ENCODE assay signal across 1 cellular context in the genomic region with DNA sequence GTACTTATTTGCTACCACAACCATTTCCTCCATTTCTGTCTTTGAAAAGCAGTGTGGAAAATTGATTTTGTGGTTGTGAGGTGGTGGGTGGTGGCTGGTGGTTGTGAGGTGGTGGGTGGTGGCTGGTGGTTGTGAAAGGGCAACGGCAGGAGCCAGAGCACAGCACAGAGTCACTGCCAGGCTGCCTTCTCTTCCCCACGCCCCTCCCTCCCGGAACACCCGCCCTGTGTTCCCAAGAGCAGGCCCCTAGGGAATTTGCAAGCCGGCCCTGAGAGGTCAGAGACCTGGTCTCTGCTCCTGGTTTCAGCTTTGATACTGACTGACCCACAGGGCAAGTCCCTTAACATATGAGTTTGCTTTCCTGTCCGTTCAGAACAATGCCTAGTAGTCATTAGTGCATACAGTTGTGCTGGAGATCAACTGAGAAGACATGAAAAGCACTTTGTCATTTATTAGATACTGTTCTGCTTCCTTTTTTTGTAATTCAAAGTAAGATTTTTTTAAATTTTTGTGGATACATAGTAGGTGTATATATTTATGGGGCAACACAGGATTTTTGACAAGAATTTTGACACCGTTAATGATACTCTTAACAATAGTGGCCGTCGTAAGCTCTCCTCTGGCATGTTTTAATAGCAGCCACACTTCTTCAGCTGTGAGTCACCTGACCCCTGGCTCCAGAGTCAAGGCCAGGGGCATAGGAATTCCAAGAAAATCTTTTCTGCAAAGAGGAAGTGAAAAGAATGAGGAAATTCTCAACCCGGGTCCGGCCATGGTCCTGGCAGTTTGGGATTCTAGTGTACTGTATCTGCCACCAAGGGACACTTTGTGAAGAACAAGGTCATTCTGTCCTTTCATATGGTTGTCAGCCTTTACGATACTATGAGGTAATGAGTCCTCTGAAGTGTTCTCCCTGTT.
TF ChIP-seq lines count a peak whose summit lies in the region.

No MANE protein-coding gene starts in this region.

TF ChIP-seq in HepG2, 621 proteins besides CTCF, POLR2A, EP300 and RAD21 (continued from another document and continues in another):
- TF ChIP-seq, protein P1, sequence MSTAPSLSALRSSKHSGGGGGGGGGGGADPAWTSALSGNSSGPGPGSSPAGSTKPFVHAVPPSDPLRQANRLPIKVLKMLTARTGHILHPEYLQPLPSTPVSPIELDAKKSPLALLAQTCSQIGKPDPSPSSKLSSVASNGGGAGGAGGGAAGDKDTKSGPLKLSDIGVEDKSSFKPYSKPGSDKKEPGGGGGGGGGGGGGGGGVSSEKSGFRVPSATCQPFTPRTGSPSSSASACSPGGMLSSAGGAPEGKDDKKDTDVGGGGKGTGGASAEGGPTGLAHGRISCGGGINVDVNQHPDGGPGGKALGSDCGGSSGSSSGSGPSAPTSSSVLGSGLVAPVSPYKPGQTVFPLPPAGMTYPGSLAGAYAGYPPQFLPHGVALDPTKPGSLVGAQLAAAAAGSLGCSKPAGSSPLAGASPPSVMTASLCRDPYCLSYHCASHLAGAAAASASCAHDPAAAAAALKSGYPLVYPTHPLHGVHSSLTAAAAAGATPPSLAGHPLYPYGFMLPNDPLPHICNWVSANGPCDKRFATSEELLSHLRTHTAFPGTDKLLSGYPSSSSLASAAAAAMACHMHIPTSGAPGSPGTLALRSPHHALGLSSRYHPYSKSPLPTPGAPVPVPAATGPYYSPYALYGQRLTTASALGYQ (CRISPR knock-in tag; IDR thresholded peaks at IDR 0.05) = peak; percentile 68; the same call in 1 of the 2 replicates
- TF ChIP-seq PTBP1 (IDR thresholded peaks at IDR 0.05; ENCODE audit: low read depth, low read length, poor library complexity, severe bottlenecking) (no peak), SRSF1 (optimal IDR thresholded peaks at IDR 0.05; ENCODE audit: low read depth, low read length) (no peak), MEIS2 (CRISPR knock-in tag; IDR thresholded peaks at IDR 0.05) (0 out of 2 replicates have a peak, but pooled peaks have one; percentile 27), RXRB (CRISPR knock-in tag; IDR thresholded peaks at IDR 0.05; ENCODE audit: borderline replicate concordance) (peak; percentile 86), ZNF124 (CRISPR knock-in tag; IDR thresholded peaks at IDR 0.05) (no peak), RFXAP (CRISPR knock-in tag; IDR thresholded peaks at IDR 0.05; ENCODE audit: borderline replicate concordance) (0 out of 2 replicates have a peak, but pooled peaks have one; percentile 31), ZNF674 (CRISPR knock-in tag; IDR thresholded peaks at IDR 0.05; ENCODE audit: low read depth) (peak; percentile 85; the same call in 1 of the 2 replicates), ZNF101 (CRISPR knock-in tag; IDR thresholded peaks at IDR 0.05; ENCODE audit: borderline replicate concordance, low read depth) (no peak), ZSCAN29 (CRISPR knock-in tag; conservative IDR thresholded peaks at IDR 0.05) (peak; percentile 59; the same call in 1 of the 2 replicates), BORCS8-MEF2B (CRISPR knock-in tag; IDR thresholded peaks at IDR 0.05) (peak; percentile 54; the same call in 1 of the 2 replicates), HNRNPH1 (optimal IDR thresholded peaks at IDR 0.05; ENCODE audit: low read depth, low read length) (no peak), FOSL2 (CRISPR knock-in tag; IDR thresholded peaks at IDR 0.05) (peak; percentile 75), FOXP1 (IDR thresholded peaks at IDR 0.05) (no peak), FOXP1 (CRISPR knock-in tag; IDR thresholded peaks at IDR 0.05) (peak; percentile 48; the same call in 1 of the 2 replicates), ZBTB38 (CRISPR knock-in tag; IDR thresholded peaks at IDR 0.05) (0 out of 2 replicates have a peak, but pooled peaks have one; percentile 45), ZNF788 (CRISPR knock-in tag; IDR thresholded peaks at IDR 0.05; ENCODE audit: borderline replicate concordance) (peak; percentile 70; the same call in 1 of the 2 replicates), ZNF780A (CRISPR knock-in tag; IDR thresholded peaks at IDR 0.05) (no peak), CCDC6 (CRISPR knock-in tag; IDR thresholded peaks at IDR 0.05) (no peak), DR1 (CRISPR knock-in tag; IDR thresholded peaks at IDR 0.05) (no peak), ZKSCAN8 (CRISPR knock-in tag; IDR thresholded peaks at IDR 0.05; ENCODE audit: borderline replicate concordance) (peak; percentile 98), IKZF1 (IDR thresholded peaks at IDR 0.05) (no peak), ZNF761 (CRISPR knock-in tag; conservative IDR thresholded peaks at IDR 0.05) (no peak; the same call in 1 of the 2 replicates), EEA1 (CRISPR knock-in tag; IDR thresholded peaks at IDR 0.05; ENCODE audit: borderline replicate concordance) (no peak), U2AF2 (IDR thresholded peaks at IDR 0.05; ENCODE audit: low read depth, low read length) (no peak), HDAC2 (CRISPR knock-in tag; IDR thresholded peaks at IDR 0.05) (peak; percentile 46; the same call in 1 of the 2 replicates), SRSF4 (IDR thresholded peaks at IDR 0.05; ENCODE audit: low read depth, low read length, poor library complexity, severe bottlenecking) (no peak), ZNF225 (CRISPR knock-in tag; IDR thresholded peaks at IDR 0.05) (no peak), NR2F1 (CRISPR knock-in tag; IDR thresholded peaks at IDR 0.05) (peak; percentile 78 to 84; a peak in 3 of 4 replicates), NCOA2 (CRISPR knock-in tag; IDR thresholded peaks at IDR 0.05) (peak; percentile 46; the same call in 1 of the 2 replicates), KAT2B (IDR thresholded peaks at IDR 0.05; ENCODE audit: borderline replicate concordance, low read depth, low read length) (0 out of 2 replicates have a peak, but pooled peaks have one; percentile 6), ZSCAN21 (CRISPR knock-in tag; IDR thresholded peaks at IDR 0.05; ENCODE audit: borderline replicate concordance) (peak; percentile 70; the same call in 1 of the 2 replicates), ZFY (CRISPR knock-in tag; IDR thresholded peaks at IDR 0.05) (peak; percentile 56; the same call in 1 of the 2 replicates)
- TF ChIP-seq, protein P2, sequence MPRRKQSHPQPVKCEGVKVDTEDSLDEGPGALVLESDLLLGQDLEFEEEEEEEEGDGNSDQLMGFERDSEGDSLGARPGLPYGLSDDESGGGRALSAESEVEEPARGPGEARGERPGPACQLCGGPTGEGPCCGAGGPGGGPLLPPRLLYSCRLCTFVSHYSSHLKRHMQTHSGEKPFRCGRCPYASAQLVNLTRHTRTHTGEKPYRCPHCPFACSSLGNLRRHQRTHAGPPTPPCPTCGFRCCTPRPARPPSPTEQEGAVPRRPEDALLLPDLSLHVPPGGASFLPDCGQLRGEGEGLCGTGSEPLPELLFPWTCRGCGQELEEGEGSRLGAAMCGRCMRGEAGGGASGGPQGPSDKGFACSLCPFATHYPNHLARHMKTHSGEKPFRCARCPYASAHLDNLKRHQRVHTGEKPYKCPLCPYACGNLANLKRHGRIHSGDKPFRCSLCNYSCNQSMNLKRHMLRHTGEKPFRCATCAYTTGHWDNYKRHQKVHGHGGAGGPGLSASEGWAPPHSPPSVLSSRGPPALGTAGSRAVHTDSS (CRISPR knock-in tag; conservative IDR thresholded peaks at IDR 0.05) = no peak
- TF ChIP-seq, protein P3, sequence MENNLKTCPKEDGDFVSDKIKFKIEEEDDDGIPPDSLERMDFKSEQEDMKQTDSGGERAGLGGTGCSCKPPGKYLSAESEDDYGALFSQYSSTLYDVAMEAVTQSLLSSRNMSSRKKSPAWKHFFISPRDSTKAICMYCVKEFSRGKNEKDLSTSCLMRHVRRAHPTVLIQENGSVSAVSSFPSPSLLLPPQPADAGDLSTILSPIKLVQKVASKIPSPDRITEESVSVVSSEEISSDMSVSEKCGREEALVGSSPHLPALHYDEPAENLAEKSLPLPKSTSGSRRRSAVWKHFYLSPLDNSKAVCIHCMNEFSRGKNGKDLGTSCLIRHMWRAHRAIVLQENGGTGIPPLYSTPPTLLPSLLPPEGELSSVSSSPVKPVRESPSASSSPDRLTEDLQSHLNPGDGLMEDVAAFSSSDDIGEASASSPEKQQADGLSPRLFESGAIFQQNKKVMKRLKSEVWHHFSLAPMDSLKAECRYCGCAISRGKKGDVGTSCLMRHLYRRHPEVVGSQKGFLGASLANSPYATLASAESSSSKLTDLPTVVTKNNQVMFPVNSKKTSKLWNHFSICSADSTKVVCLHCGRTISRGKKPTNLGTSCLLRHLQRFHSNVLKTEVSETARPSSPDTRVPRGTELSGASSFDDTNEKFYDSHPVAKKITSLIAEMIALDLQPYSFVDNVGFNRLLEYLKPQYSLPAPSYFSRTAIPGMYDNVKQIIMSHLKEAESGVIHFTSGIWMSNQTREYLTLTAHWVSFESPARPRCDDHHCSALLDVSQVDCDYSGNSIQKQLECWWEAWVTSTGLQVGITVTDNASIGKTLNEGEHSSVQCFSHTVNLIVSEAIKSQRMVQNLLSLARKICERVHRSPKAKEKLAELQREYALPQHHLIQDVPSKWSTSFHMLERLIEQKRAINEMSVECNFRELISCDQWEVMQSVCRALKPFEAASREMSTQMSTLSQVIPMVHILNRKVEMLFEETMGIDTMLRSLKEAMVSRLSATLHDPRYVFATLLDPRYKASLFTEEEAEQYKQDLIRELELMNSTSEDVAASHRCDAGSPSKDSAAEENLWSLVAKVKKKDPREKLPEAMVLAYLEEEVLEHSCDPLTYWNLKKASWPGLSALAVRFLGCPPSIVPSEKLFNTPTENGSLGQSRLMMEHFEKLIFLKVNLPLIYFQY (CRISPR knock-in tag; IDR thresholded peaks at IDR 0.05; ENCODE audit: borderline replicate concordance) = peak; percentile 49; the same call in 1 of the 2 replicates
- TF ChIP-seq, protein P4, sequence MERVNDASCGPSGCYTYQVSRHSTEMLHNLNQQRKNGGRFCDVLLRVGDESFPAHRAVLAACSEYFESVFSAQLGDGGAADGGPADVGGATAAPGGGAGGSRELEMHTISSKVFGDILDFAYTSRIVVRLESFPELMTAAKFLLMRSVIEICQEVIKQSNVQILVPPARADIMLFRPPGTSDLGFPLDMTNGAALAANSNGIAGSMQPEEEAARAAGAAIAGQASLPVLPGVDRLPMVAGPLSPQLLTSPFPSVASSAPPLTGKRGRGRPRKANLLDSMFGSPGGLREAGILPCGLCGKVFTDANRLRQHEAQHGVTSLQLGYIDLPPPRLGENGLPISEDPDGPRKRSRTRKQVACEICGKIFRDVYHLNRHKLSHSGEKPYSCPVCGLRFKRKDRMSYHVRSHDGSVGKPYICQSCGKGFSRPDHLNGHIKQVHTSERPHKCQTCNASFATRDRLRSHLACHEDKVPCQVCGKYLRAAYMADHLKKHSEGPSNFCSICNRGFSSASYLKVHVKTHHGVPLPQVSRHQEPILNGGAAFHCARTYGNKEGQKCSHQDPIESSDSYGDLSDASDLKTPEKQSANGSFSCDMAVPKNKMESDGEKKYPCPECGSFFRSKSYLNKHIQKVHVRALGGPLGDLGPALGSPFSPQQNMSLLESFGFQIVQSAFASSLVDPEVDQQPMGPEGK (CRISPR knock-in tag; IDR thresholded peaks at IDR 0.05) = peak; percentile 78
- TF ChIP-seq, protein P5, sequence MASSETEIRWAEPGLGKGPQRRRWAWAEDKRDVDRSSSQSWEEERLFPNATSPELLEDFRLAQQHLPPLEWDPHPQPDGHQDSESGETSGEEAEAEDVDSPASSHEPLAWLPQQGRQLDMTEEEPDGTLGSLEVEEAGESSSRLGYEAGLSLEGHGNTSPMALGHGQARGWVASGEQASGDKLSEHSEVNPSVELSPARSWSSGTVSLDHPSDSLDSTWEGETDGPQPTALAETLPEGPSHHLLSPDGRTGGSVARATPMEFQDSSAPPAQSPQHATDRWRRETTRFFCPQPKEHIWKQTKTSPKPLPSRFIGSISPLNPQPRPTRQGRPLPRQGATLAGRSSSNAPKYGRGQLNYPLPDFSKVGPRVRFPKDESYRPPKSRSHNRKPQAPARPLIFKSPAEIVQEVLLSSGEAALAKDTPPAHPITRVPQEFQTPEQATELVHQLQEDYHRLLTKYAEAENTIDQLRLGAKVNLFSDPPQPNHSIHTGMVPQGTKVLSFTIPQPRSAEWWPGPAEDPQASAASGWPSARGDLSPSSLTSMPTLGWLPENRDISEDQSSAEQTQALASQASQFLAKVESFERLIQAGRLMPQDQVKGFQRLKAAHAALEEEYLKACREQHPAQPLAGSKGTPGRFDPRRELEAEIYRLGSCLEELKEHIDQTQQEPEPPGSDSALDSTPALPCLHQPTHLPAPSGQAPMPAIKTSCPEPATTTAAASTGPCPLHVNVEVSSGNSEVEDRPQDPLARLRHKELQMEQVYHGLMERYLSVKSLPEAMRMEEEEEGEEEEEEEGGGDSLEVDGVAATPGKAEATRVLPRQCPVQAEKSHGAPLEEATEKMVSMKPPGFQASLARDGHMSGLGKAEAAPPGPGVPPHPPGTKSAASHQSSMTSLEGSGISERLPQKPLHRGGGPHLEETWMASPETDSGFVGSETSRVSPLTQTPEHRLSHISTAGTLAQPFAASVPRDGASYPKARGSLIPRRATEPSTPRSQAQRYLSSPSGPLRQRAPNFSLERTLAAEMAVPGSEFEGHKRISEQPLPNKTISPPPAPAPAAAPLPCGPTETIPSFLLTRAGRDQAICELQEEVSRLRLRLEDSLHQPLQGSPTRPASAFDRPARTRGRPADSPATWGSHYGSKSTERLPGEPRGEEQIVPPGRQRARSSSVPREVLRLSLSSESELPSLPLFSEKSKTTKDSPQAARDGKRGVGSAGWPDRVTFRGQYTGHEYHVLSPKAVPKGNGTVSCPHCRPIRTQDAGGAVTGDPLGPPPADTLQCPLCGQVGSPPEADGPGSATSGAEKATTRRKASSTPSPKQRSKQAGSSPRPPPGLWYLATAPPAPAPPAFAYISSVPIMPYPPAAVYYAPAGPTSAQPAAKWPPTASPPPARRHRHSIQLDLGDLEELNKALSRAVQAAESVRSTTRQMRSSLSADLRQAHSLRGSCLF (CRISPR knock-in tag; IDR thresholded peaks at IDR 0.05; ENCODE audit: borderline replicate concordance) = no peak
- TF ChIP-seq, protein P6, sequence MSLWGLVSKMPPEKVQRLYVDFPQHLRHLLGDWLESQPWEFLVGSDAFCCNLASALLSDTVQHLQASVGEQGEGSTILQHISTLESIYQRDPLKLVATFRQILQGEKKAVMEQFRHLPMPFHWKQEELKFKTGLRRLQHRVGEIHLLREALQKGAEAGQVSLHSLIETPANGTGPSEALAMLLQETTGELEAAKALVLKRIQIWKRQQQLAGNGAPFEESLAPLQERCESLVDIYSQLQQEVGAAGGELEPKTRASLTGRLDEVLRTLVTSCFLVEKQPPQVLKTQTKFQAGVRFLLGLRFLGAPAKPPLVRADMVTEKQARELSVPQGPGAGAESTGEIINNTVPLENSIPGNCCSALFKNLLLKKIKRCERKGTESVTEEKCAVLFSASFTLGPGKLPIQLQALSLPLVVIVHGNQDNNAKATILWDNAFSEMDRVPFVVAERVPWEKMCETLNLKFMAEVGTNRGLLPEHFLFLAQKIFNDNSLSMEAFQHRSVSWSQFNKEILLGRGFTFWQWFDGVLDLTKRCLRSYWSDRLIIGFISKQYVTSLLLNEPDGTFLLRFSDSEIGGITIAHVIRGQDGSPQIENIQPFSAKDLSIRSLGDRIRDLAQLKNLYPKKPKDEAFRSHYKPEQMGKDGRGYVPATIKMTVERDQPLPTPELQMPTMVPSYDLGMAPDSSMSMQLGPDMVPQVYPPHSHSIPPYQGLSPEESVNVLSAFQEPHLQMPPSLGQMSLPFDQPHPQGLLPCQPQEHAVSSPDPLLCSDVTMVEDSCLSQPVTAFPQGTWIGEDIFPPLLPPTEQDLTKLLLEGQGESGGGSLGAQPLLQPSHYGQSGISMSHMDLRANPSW (CRISPR knock-in tag; IDR thresholded peaks at IDR 0.05; ENCODE audit: borderline replicate concordance) = no peak
- TF ChIP-seq, protein P7, sequence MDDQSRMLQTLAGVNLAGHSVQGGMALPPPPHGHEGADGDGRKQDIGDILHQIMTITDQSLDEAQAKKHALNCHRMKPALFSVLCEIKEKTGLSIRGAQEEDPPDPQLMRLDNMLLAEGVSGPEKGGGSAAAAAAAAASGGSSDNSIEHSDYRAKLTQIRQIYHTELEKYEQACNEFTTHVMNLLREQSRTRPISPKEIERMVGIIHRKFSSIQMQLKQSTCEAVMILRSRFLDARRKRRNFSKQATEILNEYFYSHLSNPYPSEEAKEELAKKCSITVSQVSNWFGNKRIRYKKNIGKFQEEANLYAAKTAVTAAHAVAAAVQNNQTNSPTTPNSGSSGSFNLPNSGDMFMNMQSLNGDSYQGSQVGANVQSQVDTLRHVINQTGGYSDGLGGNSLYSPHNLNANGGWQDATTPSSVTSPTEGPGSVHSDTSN (CRISPR knock-in tag; IDR thresholded peaks at IDR 0.05; ENCODE audit: borderline replicate concordance) = no peak
